In genomic region chr7:55476071-55476803, GRCh38 we compare ENCODE assay signal across 14 cellular contexts.
DNase-seq lines count a peak whose midpoint lies in the region; ATAC-seq, FAIRE-seq and TF ChIP-seq lines count a peak whose summit lies in the region.
"Had no signal": no experiment of that assay in that cellular context is flagged by ENCODE, and none has a peak within 500 bp of the region (broad histone marks: within the 10 kb centered on the region; RNA-seq: fewer than 3 reads in every experiment).

No MANE protein-coding gene starts in this region.

- no peaks in the 10 kb centered on the region for H3K79me2 ChIP-seq in H1 (ENCODE audit: control insufficient read depth in 1 of 2, insufficient read depth in 2 of 2, low read length in 2 of 2)
- no peaks in the 10 kb centered on the region for H3K79me2 ChIP-seq in HepG2 (ENCODE audit: insufficient read depth, low read length)

- DNase-seq in NCI-H146 (lab: John Stamatoyannopoulos, UW) = peak; percentile 8
- DNase-seq in NCI-H146 treated with DMSO at 0.1 percent for 48 hours (lab: John Stamatoyannopoulos, UW; ENCODE audit: unreplicated experiment) = no peak
- DNase-seq in SJSA1 (ENCODE audit: low read depth in 1 of 2, low spot score in 2 of 2) = peak; percentile 83 to 85
- DNase-seq in H1 (ENCODE audit: low read depth in 1 of 2, low spot score in 2 of 2) = no peak
- peak in 1 of 2 donors; percentile 47 for DNase-seq in gastrocnemius medialis
- no peak for DNase-seq in HepG2 (ENCODE audit: low spot score)
- DNase-seq: HCEC 1CT, NCI-H526, right cardiac atrium had no signal

- H3K79me1 ChIP-seq in H1 (ENCODE audit: low read depth, low read length) = peaks cover 8% of the 10 kb centered on the region; the same call in 1 of the 2 replicates

- H3K27ac ChIP-seq in SJSA1 (peak overlapping the region; percentile 63), H1 (ENCODE audit: low read depth, low read length) (no peak overlapping the region), gastrocnemius medialis (peak overlapping the region in 2 of 4 donors; percentile 33 to 52), HepG2 (ENCODE audit: extremely low read length, insufficient read depth, low read length) (no peak overlapping the region)
- H3K27ac ChIP-seq: 22Rv1, suprapubic skin had no signal

- H3K27me3 ChIP-seq in SJSA1 (replicated peaks) (no peaks in the 10 kb centered on the region), H1 (replicated peaks in 1 of 4; ENCODE audit: control insufficient read depth in 3 of 4, extremely low read depth in 1 of 4, insufficient read depth in 3 of 4, low read length in 3 of 4) (no peaks in the 10 kb centered on the region), gastrocnemius medialis (no peaks in the 10 kb centered on the region), HepG2 (ENCODE audit: control insufficient read depth in 1 of 2, insufficient read depth in 2 of 2, low read length in 2 of 2) (no peaks in the 10 kb centered on the region)
- H3K27me3 ChIP-seq: suprapubic skin had no signal

- BruUV-seq in HepG2 (replicated peaks; lab: Mats Ljungman, UMichigan) = no TSS peak

- no peak overlapping the region for H3K4me2 ChIP-seq in H1 (ENCODE audit: insufficient read depth in 1 of 2, low read depth in 2 of 2, low read length in 2 of 2)
- no peak overlapping the region for H3K4me2 ChIP-seq in HepG2 (ENCODE audit: low read depth, low read length)

- POLR2A ChIA-PET in H1 (lab: Charles Lee; ENCODE audit: partially characterized antibody) (no interaction called here), HepG2 (lab: Yijun Ruan, JAX) (no interaction called here)

- CTCF ChIA-PET in H1 (lab: Charles Lee; ENCODE audit: partially characterized antibody) (interaction anchor here (0.7 kb wide), 1 partner anchor 10 kb away, joined by 3 read pairs; no protein-coding TSS in a partner anchor), HepG2 (lab: Yijun Ruan, JAX; ENCODE audit: low intra/inter-chr PET ratio, low total read pairs) (no interaction called here)

- H2BK120ac ChIP-seq in H1 (replicated peaks; ENCODE audit: low read depth, low read length) = no peak overlapping the region

- 84% methylated on average over 11 of the region's 16 CpGs; no CpG with 5 or more reads in 1 of the 2 experiments for WGBS in H1 (ENCODE audit: extremely low coverage in 1 of 2, insufficient coverage in 1 of 2, insufficient read length in 1 of 2, insufficient replicate concordance in 2 of 2, low coverage in 1 of 2, low lambda C conversion rate in 2 of 2, missing lambda C conversion rate in 1 of 2), 2 experiments
- 97% methylated on average over 15 of the region's 16 CpGs for WGBS in HepG2 (ENCODE audit: low lambda C conversion rate)

- H4K91ac ChIP-seq in H1 (replicated peaks; ENCODE audit: insufficient read length, low read length) = no peak overlapping the region

- no peak overlapping the region for H4K5ac ChIP-seq in H1 (ENCODE audit: insufficient read length, low read depth, low read length)

- no peak overlapping the region for H3K4ac ChIP-seq in H1 (replicated peaks; ENCODE audit: insufficient read length, low read depth, low read length)

- TF ChIP-seq EP300 in H1 (IDR thresholded peaks at IDR 0.05; ENCODE audit: borderline replicate concordance in 1 of 2, low read depth in 2 of 2, low read length in 2 of 2) (no peak), HepG2 (IDR thresholded peaks at IDR 0.05; ENCODE audit: low read depth in 2 of 2, low read length in 2 of 2) (no peak), HepG2 (CRISPR knock-in tag; IDR thresholded peaks at IDR 0.05; ENCODE audit: borderline replicate concordance) (no peak)

- no peak overlapping the region for H2AK5ac ChIP-seq in H1 (ENCODE audit: low read depth, low read length)

- no peak overlapping the region for H2BK12ac ChIP-seq in H1 (ENCODE audit: low read depth, low read length)

- H3K23me2 ChIP-seq in H1 (ENCODE audit: low read depth, low read length) = no peaks in the 10 kb centered on the region

- TF ChIP-seq RAD21 in H1 (IDR thresholded peaks at IDR 0.05 in 1 of 2, conservative IDR thresholded peaks at IDR 0.05 in 1 of 2; ENCODE audit: low read depth in 2 of 2, low read length in 2 of 2) = no peak
- TF ChIP-seq RAD21 in HepG2 (CRISPR knock-in tag; IDR thresholded peaks at IDR 0.05) = no peak

- H3K9me3 ChIP-seq in SJSA1 (replicated peaks) = no peaks in the 10 kb centered on the region
- no peaks in the 10 kb centered on the region for H3K9me3 ChIP-seq in H1 (ENCODE audit: insufficient read depth in 2 of 2, low read depth in 1 of 2, low read length in 1 of 2)
- no peaks in the 10 kb centered on the region for H3K9me3 ChIP-seq in gastrocnemius medialis
- no peaks in the 10 kb centered on the region for H3K9me3 ChIP-seq in HepG2 (ENCODE audit: low read length)
- H3K9me3 ChIP-seq: suprapubic skin had no signal

- peak overlapping the region; percentile 14; the same call in 1 of the 2 replicates for H4K8ac ChIP-seq in H1 (ENCODE audit: extremely low read depth, insufficient read depth, low read length)

- no peak for FAIRE-seq in H1 (lab: Jason Lieb, UNC)
- FAIRE-seq in HepG2 (lab: Jason Lieb, UNC) = no peak
- FAIRE-seq: TTC549 had no signal

- in situ Hi-C loops in gastrocnemius medialis (cut with MboI; ENCODE audit: low sequenced_read_pairs in 4 of 4) (no loop called here), HepG2 (cut with HindIII; ENCODE audit: extremely low pct_ligation_motif_present, low pct_unique_long_range_greater_than_20kb) (no loop called here)

- TF ChIP-seq POLR2A in H1 (IDR thresholded peaks at IDR 0.05; ENCODE audit: control extremely low read depth in 1 of 2, low read depth in 2 of 2, low read length in 2 of 2) (no peak), gastrocnemius medialis (IDR thresholded peaks at IDR 0.05) (no peak), HepG2 (IDR thresholded peaks at IDR 0.05; ENCODE audit: insufficient read depth in 1 of 2, low read depth in 2 of 2, low read length in 2 of 2) (no peak)

- TF ChIP-seq CTCF in H1 (IDR thresholded peaks at IDR 0.05; ENCODE audit: control extremely low read depth in 1 of 3, insufficient read depth in 1 of 3, low read depth in 1 of 3, low read length in 3 of 3) (no peak), gastrocnemius medialis (IDR thresholded peaks at IDR 0.05 in 4 of 5, conservative IDR thresholded peaks at IDR 0.05 in 1 of 5) (no peak), HepG2 (CRISPR knock-in tag; IDR thresholded peaks at IDR 0.05) (no peak)

- H3K56ac ChIP-seq in H1 (replicated peaks; ENCODE audit: insufficient read length, low read depth, low read length) = no peak overlapping the region

- H3K14ac ChIP-seq in H1 (ENCODE audit: insufficient read length) = no peak overlapping the region

- no peak overlapping the region for H3K18ac ChIP-seq in H1 (ENCODE audit: extremely low read depth, low read length)

- H2BK20ac ChIP-seq in H1 (ENCODE audit: low read length) = no peak overlapping the region

- H3K9ac ChIP-seq in H1 (replicated peaks in 1 of 4; ENCODE audit: extremely low read depth in 1 of 4, low read depth in 3 of 4, low read length in 3 of 4) (no peak overlapping the region), HepG2 (ENCODE audit: insufficient read depth, low read depth, low read length) (no peak overlapping the region)

- peaks cover 60% of the 10 kb centered on the region for H3K4me1 ChIP-seq in SJSA1 (replicated peaks)
- H3K4me1 ChIP-seq in H1 (replicated peaks in 1 of 4; ENCODE audit: control insufficient read depth in 3 of 4, insufficient read depth in 4 of 4, low read length in 3 of 4) = no peaks in the 10 kb centered on the region
- H3K4me1 ChIP-seq in gastrocnemius medialis = peaks cover 18 to 24% of the 10 kb centered on the region in 2 donors
- H3K4me1 ChIP-seq in HepG2 (ENCODE audit: insufficient read depth, low read length) = no peaks in the 10 kb centered on the region

- H2AFZ ChIP-seq in H1 (ENCODE audit: low read length) = no peak overlapping the region
- no peak overlapping the region for H2AFZ ChIP-seq in HepG2 (ENCODE audit: low read length)

- no peak overlapping the region for H2BK15ac ChIP-seq in H1 (ENCODE audit: low read length)

- intact Hi-C loops in gastrocnemius medialis (cut with DNase I; ENCODE audit: low total_unique reads) (no loop called here), HepG2 (cut with micrococcal nuclease; ENCODE audit: unreplicated experiment) (no loop called here)

- H3K4me3 ChIP-seq in SJSA1 = no peak overlapping the region
- H3K4me3 ChIP-seq in H1 (ENCODE audit: extremely low read depth in 1 of 4, insufficient read depth in 2 of 4, low read depth in 3 of 4, low read length in 4 of 4) = no peak overlapping the region
- no peak overlapping the region for H3K4me3 ChIP-seq in gastrocnemius medialis
- H3K4me3 ChIP-seq in HepG2 (replicated peaks in 1 of 3; ENCODE audit: insufficient read depth in 1 of 3, low read depth in 2 of 3, low read length in 3 of 3) = no peak overlapping the region
- H3K4me3 ChIP-seq: suprapubic skin had no signal

- H3K36me3 ChIP-seq in SJSA1 (peaks cover 26% of the 10 kb centered on the region), H1 (ENCODE audit: control insufficient read depth in 2 of 4, insufficient read depth in 4 of 4, low read length in 3 of 4) (no peaks in the 10 kb centered on the region; a peak in 1 of 8 replicates), gastrocnemius medialis (no peaks in the 10 kb centered on the region), HepG2 (replicated peaks in 1 of 2; ENCODE audit: control insufficient read depth in 1 of 2, insufficient read depth in 2 of 2, low read length in 2 of 2) (peaks cover 5 to 20% of the 10 kb centered on the region in 2 experiments; a peak in 3 of 5 replicates)

- H2BK5ac ChIP-seq in H1 (ENCODE audit: low read depth, low read length) = peak overlapping the region; percentile 52; the same call in 1 of the 2 replicates

- no peak overlapping the region for H3K23ac ChIP-seq in H1 (ENCODE audit: insufficient read length)

- ATAC-seq in gastrocnemius medialis (peak; percentile 20 to 68), HG02870 (IDR thresholded peaks at IDR 0.05; ENCODE audit: unreplicated experiment) (no peak), GM19452 (IDR thresholded peaks at IDR 0.05; ENCODE audit: unreplicated experiment) (no peak), HepG2 (no peak)
- ATAC-seq: right cardiac atrium had no signal

- H4K20me1 ChIP-seq in H1 (replicated peaks in 1 of 2; ENCODE audit: control insufficient read depth in 1 of 2, insufficient read depth in 2 of 2, low read length in 2 of 2) = peaks cover 0 to 16% of the 10 kb centered on the region in 2 experiments
- H4K20me1 ChIP-seq in HepG2 (ENCODE audit: insufficient read depth, low read length) = no peaks in the 10 kb centered on the region

TF ChIP-seq in H1, 55 proteins besides CTCF, POLR2A, EP300 and RAD21 (continues in another document):
- no peak for TF ChIP-seq JUN (IDR thresholded peaks at IDR 0.05; ENCODE audit: low read depth, low read length)
- no peak for TF ChIP-seq POLR2AphosphoS5 (IDR thresholded peaks at IDR 0.05; ENCODE audit: low read depth, low read length)
- no peak for TF ChIP-seq JUND (IDR thresholded peaks at IDR 0.05; ENCODE audit: low read length)
- TF ChIP-seq BCL11A (IDR thresholded peaks at IDR 0.05; ENCODE audit: low read depth in 2 of 2, low read length in 2 of 2) = no peak

Comparison
In these comparisons a context has a peak if more than half of its experiments do, and no peak if none do; other contexts are left out.
1. DNase-seq: peak in NCI-H146 (single experiment) and SJSA1 (2 of 2); none in NCI-H146 treated with DMSO at 0.1 percent for 48 hours (single experiment), H1 (0 of 2) and HepG2 (single experiment).
2. ATAC-seq: peak in gastrocnemius medialis (2 of 2); none in HG02870 (single experiment), GM19452 (single experiment) and HepG2 (single experiment).